Comparison of ENCODE assay signal across 26 cellular contexts in the genomic region with DNA sequence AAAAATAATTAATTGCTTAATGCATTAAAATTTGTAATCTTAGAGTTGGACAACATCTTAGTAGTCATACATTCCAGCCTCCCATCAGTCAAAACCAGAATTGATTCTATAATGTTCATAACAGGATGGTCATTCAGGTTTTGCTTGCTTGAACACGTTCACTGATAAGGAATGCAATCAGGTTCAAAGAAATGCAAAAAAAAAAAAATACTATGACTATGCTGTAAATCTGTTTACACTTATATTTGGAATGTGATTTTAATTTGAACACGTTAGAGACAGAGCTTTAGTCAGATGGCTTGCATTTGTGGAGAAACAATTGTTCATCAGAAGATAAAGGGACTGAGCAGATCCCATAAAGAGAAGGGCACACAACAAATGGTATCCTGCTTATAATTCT.
"Had no signal": no experiment of that assay in that cellular context is flagged by ENCODE, and none has a peak within 500 bp of the region (broad histone marks: within the 10 kb centered on the region; RNA-seq: fewer than 3 reads in every experiment).

No MANE protein-coding gene starts in this region.

- FAIRE-seq: kidney, TTC549, urothelium cell line had no signal

- DNase-seq: activated CD4-positive, alpha-beta T cell treated with anti-CD3 and anti-CD28 coated beads for 1 hour; activated gamma-delta T cell treated with Interleukin-2 at 50 U/mL for 16 hours; activated T-cell treated with anti-CD3 and anti-CD28 coated beads, Interleukin-2, amount 50 U/mL, for 1 hour; aorta; central memory CD4-positive, alpha-beta T cell; dermis blood vessel endothelial cell; effector memory CD4-positive, alpha-beta T cell; esophagus squamous epithelium; heart right ventricle; kidney; lower lobe of right lung; naive B cell; nucleus accumbens; right lobe of liver; stimulated activated CD4-positive, alpha-beta T cell treated with anti-CD3 and anti-CD28 coated beads, Interleukin-2, amount 100 ng/mL, for 24 hours; stomach; WERI-Rb-1 had no signal

- H3K27me3 ChIP-seq: esophagus squamous epithelium, heart right ventricle, right lobe of liver, stomach, suprapubic skin, tibial nerve had no signal

- H3K4me3 ChIP-seq: esophagus squamous epithelium, heart right ventricle, lower lobe of right lung, right lobe of liver, skin epidermis, stomach, suprapubic skin, tibial nerve had no signal

- H3K4me1 Mint-ChIP-seq: activated naive CD4-positive, alpha-beta T cell treated with anti-CD3 and anti-CD28 coated beads, Interleukin-2, amount 50 U/mL, for 24 hours; naive B cell; stimulated activated effector memory CD8-positive, alpha-beta T cell treated with anti-CD3 and anti-CD28 coated beads, Interleukin-12 subunit alpha, Interleukin-12 subunit beta, amount 100 ng/mL, for 72 hours had no signal

- H3K9me3 Mint-ChIP-seq: activated naive CD4-positive, alpha-beta T cell treated with anti-CD3 and anti-CD28 coated beads, Interleukin-2, amount 50 U/mL, for 24 hours; brain; naive B cell; T-helper 2 cell treated with Interferon-gamma antibody and Interleukin-4, amounts not matched to agents 5 μg/mL and 100 μg/mL, for 36 hours had no signal

- H3K4me3 Mint-ChIP-seq: activated naive CD4-positive, alpha-beta T cell treated with anti-CD3 and anti-CD28 coated beads, Interleukin-2, amount 50 U/mL, for 24 hours; brain; naive B cell; stimulated activated effector memory CD8-positive, alpha-beta T cell treated with anti-CD3 and anti-CD28 coated beads, Interleukin-12 subunit alpha, Interleukin-12 subunit beta, amount 100 ng/mL, for 72 hours; T-helper 2 cell treated with Interferon-gamma antibody and Interleukin-4, amounts not matched to agents 5 μg/mL and 100 μg/mL, for 36 hours had no signal

- ATAC-seq: heart right ventricle; lower lobe of right lung; right lobe of liver; stimulated activated effector memory CD8-positive, alpha-beta T cell treated with anti-CD3 and anti-CD28 coated beads, Interleukin-12 subunit alpha, Interleukin-12 subunit beta, amount 100 ng/mL, for 72 hours had no signal

- H3K36me3 Mint-ChIP-seq: activated naive CD4-positive, alpha-beta T cell treated with anti-CD3 and anti-CD28 coated beads, Interleukin-2, amount 50 U/mL, for 24 hours; naive B cell; stimulated activated effector memory CD8-positive, alpha-beta T cell treated with anti-CD3 and anti-CD28 coated beads, Interleukin-12 subunit alpha, Interleukin-12 subunit beta, amount 100 ng/mL, for 72 hours had no signal

- H3K9me3 ChIP-seq: esophagus squamous epithelium, heart right ventricle, lower lobe of right lung, right lobe of liver, stomach, suprapubic skin, tibial nerve had no signal

- H3K36me3 ChIP-seq: esophagus squamous epithelium, heart right ventricle, lower lobe of right lung, right lobe of liver, stomach, suprapubic skin, tibial nerve, WERI-Rb-1 had no signal

- H3K27me3 Mint-ChIP-seq: activated naive CD4-positive, alpha-beta T cell treated with anti-CD3 and anti-CD28 coated beads, Interleukin-2, amount 50 U/mL, for 24 hours; brain had no signal

- H3K27ac Mint-ChIP-seq: activated naive CD4-positive, alpha-beta T cell treated with anti-CD3 and anti-CD28 coated beads, Interleukin-2, amount 50 U/mL, for 24 hours; naive B cell; stimulated activated effector memory CD8-positive, alpha-beta T cell treated with anti-CD3 and anti-CD28 coated beads, Interleukin-12 subunit alpha, Interleukin-12 subunit beta, amount 100 ng/mL, for 72 hours; T-helper 2 cell treated with Interferon-gamma antibody and Interleukin-4, amounts not matched to agents 5 μg/mL and 100 μg/mL, for 36 hours had no signal

- H3K4me1 ChIP-seq: esophagus squamous epithelium, heart right ventricle, lower lobe of right lung, right lobe of liver, stomach, suprapubic skin had no signal

- H3K27ac ChIP-seq: esophagus squamous epithelium, heart right ventricle, lower lobe of right lung, right lobe of liver, skin epidermis, stomach, suprapubic skin, tibial nerve, WERI-Rb-1 had no signal
